Comparison of ENCODE assay signal across 9 cellular contexts in genomic region chrX:11540532-11541377, GRCh38.
DNase-seq lines count a peak whose midpoint lies in the region; ATAC-seq and TF ChIP-seq lines count a peak whose summit lies in the region.
"Had no signal": no experiment of that assay in that cellular context is flagged by ENCODE, and none has a peak within 500 bp of the region (broad histone marks: within the 10 kb centered on the region; RNA-seq: fewer than 3 reads in every experiment).

No MANE protein-coding gene starts in this region.

- no peak overlapping the region for H3K27ac ChIP-seq in OCI-LY3 (ENCODE audit: low read length)
- H3K27ac ChIP-seq in psoas muscle: peak overlapping the region; percentile 28
- H3K27ac ChIP-seq: tibial artery had no signal

- peak overlapping the region; percentile 5; the same call in 1 of the 2 replicates for H3K4me2 ChIP-seq in OCI-LY3 (ENCODE audit: low read length)

- H3K27me3 ChIP-seq in OCI-LY3 (ENCODE audit: low read depth, low read length): no peaks in the 10 kb centered on the region
- H3K27me3 ChIP-seq in psoas muscle (ENCODE audit: insufficient read depth in 3 of 3, low read length in 2 of 3): peaks cover 0 to 7% (median 0%) of the 10 kb centered on the region in 3 donors
- H3K27me3 ChIP-seq: tibial artery had no signal

- peak overlapping the region; percentile 49; the same call in 1 of the 2 replicates for H2AFZ ChIP-seq in OCI-LY3 (ENCODE audit: low read depth, low read length)

- DNase-seq in psoas muscle (peak in 1 of 2 donors; percentile 66), 8988T (no peak), NCI-H748 treated with DMSO at 0.1 percent for 48 hours (lab: John Stamatoyannopoulos, UW) (no peak), NCI-H226 (no peak)
- no peak for DNase-seq in activated naive CD4-positive, alpha-beta T cell treated with anti-CD3 and anti-CD28 coated beads, Interleukin-2, amount 50 U/mL, for 16 hours
- DNase-seq: tibial artery had no signal

- WGBS in psoas muscle, 3 donors: 24 to 27% (median 25%) methylated on average over 4 of the region's 4 CpGs

- H3K4me1 ChIP-seq in OCI-LY3 (ENCODE audit: low read length): peaks cover 17% of the 10 kb centered on the region
- H3K4me1 ChIP-seq in psoas muscle: peaks cover 7% of the 10 kb centered on the region
- H3K4me1 ChIP-seq: tibial artery had no signal

- peak; percentile 80 for ATAC-seq in GM18909 (IDR thresholded peaks at IDR 0.05; ENCODE audit: poor library complexity, unreplicated experiment)
- peak; percentile 74 for ATAC-seq in HG02840 (IDR thresholded peaks at IDR 0.05; ENCODE audit: low FRiP score, unreplicated experiment)
- ATAC-seq in psoas muscle: peak; percentile 83 to 91 (median 88)

- H3K36me3 ChIP-seq in OCI-LY3 (replicated peaks; ENCODE audit: low read depth, low read length) (no peaks in the 10 kb centered on the region), psoas muscle (ENCODE audit: insufficient read depth in 1 of 2, low read depth in 1 of 2) (no peaks in the 10 kb centered on the region)
- H3K36me3 ChIP-seq: tibial artery had no signal

- H3K4me3 ChIP-seq in OCI-LY3 (ENCODE audit: low read length): no peak overlapping the region
- H3K4me3 ChIP-seq in psoas muscle: no peak overlapping the region
- H3K4me3 ChIP-seq: tibial artery had no signal

- H4K20me1 ChIP-seq in OCI-LY3 (ENCODE audit: insufficient read depth, low read length): no peaks in the 10 kb centered on the region

- no peaks in the 10 kb centered on the region for H3K9me3 ChIP-seq in OCI-LY3 (ENCODE audit: insufficient read depth, low read length)
- no peaks in the 10 kb centered on the region for H3K9me3 ChIP-seq in psoas muscle
- H3K9me3 ChIP-seq: tibial artery had no signal

- H3K9ac ChIP-seq in OCI-LY3 (ENCODE audit: low read length): no peak overlapping the region

- TF ChIP-seq CTCF in OCI-LY3 (IDR thresholded peaks at IDR 0.05; ENCODE audit: low read depth, low read length): peak; percentile 52
- TF ChIP-seq CTCF in psoas muscle (IDR thresholded peaks at IDR 0.05): peak; percentile 20

- intact Hi-C loops in psoas muscle (cut with DNase I): no loop called here

- H3K79me2 ChIP-seq in OCI-LY3 (ENCODE audit: low read length): no peaks in the 10 kb centered on the region
